8 cellular contexts compared by ENCODE assay signal in genomic region chr17:80455328-80455710, GRCh38. TPM values are rescaled to one million over a fixed set of nuclear protein-coding genes. Genes with fewer than 3 reads are reported as not detected.
DNase-seq lines count a peak whose midpoint lies in the region; ATAC-seq, FAIRE-seq and TF ChIP-seq lines count a peak whose summit lies in the region.

No MANE protein-coding gene starts in this region.

- peak overlapping the region; percentile 95 to 98 (median 96) for H3K27ac ChIP-seq in pancreas

- DNase-seq in BJ (ENCODE audit: low read depth), result no peak
- DNase-seq in Jurkat, Clone E6-1 (ENCODE audit: low read depth, low spot score), result no peak
- DNase-seq in activated gamma-delta T cell treated with anti-CD3 and anti-CD28 coated beads, Interleukin-2, amount 50 U/mL, for 16 hours (ENCODE audit: low read depth), result peak; percentile 14
- peak; percentile 76 for DNase-seq in glutamatergic neuron
- DNase-seq in pancreas, result peak in 4 of 6 donors; percentile 56 to 85 (median 74)
- DNase-seq in amniotic stem cell (lab: John Stamatoyannopoulos, UW), result no peak

- ATAC-seq in GM19035 (IDR thresholded peaks at IDR 0.05; ENCODE audit: unreplicated experiment) (peak; percentile 40), pancreas (peak; percentile 55 to 58 (median 56)), GM19328 (IDR thresholded peaks at IDR 0.05; ENCODE audit: unreplicated experiment) (no peak)

- no peak for FAIRE-seq in pancreas (lab: Jason Lieb, UNC)

- H3K27me3 Mint-ChIP-seq in glutamatergic neuron (ENCODE audit: unreplicated experiment), result peaks cover 12% of the 10 kb centered on the region

- no peaks in the 10 kb centered on the region for H3K36me3 ChIP-seq in BJ (ENCODE audit: control insufficient read depth, insufficient read depth, low read length)
- H3K36me3 ChIP-seq in pancreas, result no peaks in the 10 kb centered on the region

- H3K4me1 Mint-ChIP-seq in glutamatergic neuron (ENCODE audit: low read depth, unreplicated experiment), result peaks cover 34% of the 10 kb centered on the region

- peak overlapping the region; percentile 91 for H3K4me3 Mint-ChIP-seq in glutamatergic neuron (ENCODE audit: unreplicated experiment)

- H3K27me3 ChIP-seq in BJ (ENCODE audit: control insufficient read depth, insufficient read depth, low read length) (peaks cover 2% of the 10 kb centered on the region; the same call in 1 of the 2 replicates), pancreas (no peaks in the 10 kb centered on the region)

- no peak for TF ChIP-seq CTCF in BJ (IDR thresholded peaks at IDR 0.05; ENCODE audit: insufficient read depth, low read depth, low read length)
- no peak for TF ChIP-seq CTCF in glutamatergic neuron (IDR thresholded peaks at IDR 0.05; ENCODE audit: partially characterized antibody, unreplicated experiment)
- TF ChIP-seq CTCF in pancreas (IDR thresholded peaks at IDR 0.05), result no peak

- H3K27ac Mint-ChIP-seq in glutamatergic neuron (ENCODE audit: unreplicated experiment), result peak overlapping the region; percentile 93

- H3K4me3 ChIP-seq in BJ (ENCODE audit: low read depth, low read length) (peak overlapping the region; percentile 62), pancreas (peak overlapping the region; percentile 61 to 89 (median 74))
- H3K4me3 ChIP-seq in Jurkat, Clone E6-1 (ENCODE audit: low read length), result peak overlapping the region; percentile 78

- WGBS in pancreas, 2 donors, result 5 to 8% methylated on average over 21 of the region's 21 CpGs

- H3K4me1 ChIP-seq in pancreas, result peaks cover 0 to 8% (median 4%) of the 10 kb centered on the region in 3 donors

- CTCF ChIA-PET in BJ (lab: Yijun Ruan, JAX), result interaction anchor here (0.8 to 1.3 kb wide), 3 partner anchors 9 to 527 kb away, joined by 3 to 5 read pairs (median 3); no protein-coding TSS in a partner anchor

- intact Hi-C loops in pancreas (cut with DNase I), result no loop called here

- H3K36me3 Mint-ChIP-seq in glutamatergic neuron (ENCODE audit: unreplicated experiment), result no peaks in the 10 kb centered on the region

- POLR2A ChIA-PET in BJ (lab: Charles Lee), result no interaction called here

- no peaks in the 10 kb centered on the region for H3K9me3 ChIP-seq in pancreas

- peaks cover 17% of the 10 kb centered on the region for H3K9me3 Mint-ChIP-seq in glutamatergic neuron (ENCODE audit: unreplicated experiment)

RNA-seq across cellular contexts. Expression of gene NPTX1, which starts 21.1 kb away (rescaled TPM):
- polyA plus RNA-seq in BJ (2011; rRNA removed), result 0.21 and 0.43 TPM in 2 replicates
- 0.46 and 0.95 TPM in 2 replicates for polyA minus RNA-seq in BJ (2011; rRNA and poly(A)+ RNA removed)
- not detected for polyA plus RNA-seq in Jurkat, Clone E6-1 (2012; ENCODE audit: insufficient read depth, insufficient read length)
- total RNA-seq in glutamatergic neuron (ENCODE audit: unreplicated experiment), result 18.1 TPM
- total RNA-seq in pancreas, result 1 to 10 TPM in 1 of 6 donors, under 1 TPM in 4, not detected in 1; 0.04 to 1.1 (median 0.23) TPM
- under 1 TPM; 0.05 to 0.19 TPM for polyA plus RNA-seq in pancreas

RNA-seq across cellular contexts. Expression of gene ENDOV, which starts 40.4 kb away (rescaled TPM):
- polyA plus RNA-seq in BJ (2011; rRNA removed) (19.5 and 29.8 TPM in 2 replicates), pancreas (10 to 100 TPM; 16.0 to 20.4 TPM)
- polyA minus RNA-seq in BJ (2011; rRNA and poly(A)+ RNA removed), result 9.5 and 12.6 TPM in 2 replicates
- 24.4 TPM for polyA plus RNA-seq in Jurkat, Clone E6-1 (2012; ENCODE audit: insufficient read depth, insufficient read length)
- total RNA-seq in glutamatergic neuron (ENCODE audit: unreplicated experiment) (42.1 TPM), pancreas (10 to 100 TPM in 4 of 6 donors, 1 to 10 TPM in 2; 8.7 to 15.9 (median 11.6) TPM)

Comparison
In these comparisons a context has a peak if more than half of its experiments do, and no peak if none do; other contexts are left out.
1. DNase-seq: peak in activated gamma-delta T cell treated with anti-CD3 and anti-CD28 coated beads, Interleukin-2, amount 50 U/mL, for 16 hours (single experiment), glutamatergic neuron (single experiment) and pancreas (4 of 6); none in BJ (single experiment), Jurkat, Clone E6-1 (single experiment) and amniotic stem cell (single experiment).
2. Peak in every context shown above with its lines, with median percentiles within 50 percentile points of each other: H3K4me3 ChIP-seq.